In the genomic region with DNA sequence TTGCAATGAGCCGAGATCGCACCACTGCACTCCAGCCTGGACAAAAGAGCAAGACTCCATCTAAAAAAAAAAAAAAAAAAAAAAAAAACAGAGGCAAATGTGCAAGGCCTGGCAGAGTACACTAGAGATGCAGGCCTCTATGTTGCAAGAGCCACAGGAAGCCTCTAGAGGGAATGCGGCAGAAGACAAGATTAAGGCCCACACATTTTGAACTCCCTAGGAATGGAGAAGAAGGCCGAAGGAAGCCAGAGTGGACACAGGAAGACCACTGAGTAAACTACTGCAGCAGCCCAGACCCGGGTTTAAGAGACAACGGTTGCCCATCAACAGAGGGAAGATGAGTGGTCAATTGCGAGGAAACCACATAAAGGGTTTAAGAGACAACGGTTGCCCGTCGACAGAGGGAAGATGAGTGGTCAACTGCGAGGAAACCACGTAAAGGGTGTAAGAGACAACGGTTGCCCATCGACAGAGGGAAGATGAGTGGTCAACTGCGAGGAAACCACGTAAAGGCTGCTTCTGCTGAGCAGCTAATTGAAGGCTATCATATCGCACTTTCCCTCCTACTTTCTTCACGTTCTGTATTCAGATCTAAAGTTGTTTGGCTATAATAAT, we compare ENCODE assay signal across 27 cellular contexts. TPM values are rescaled to one million over a fixed set of nuclear protein-coding genes. Genes with fewer than 3 reads are reported as not detected.
A peak's percentile ranks its signal among the peaks of the same experiment; 100 is the strongest.
DNase-seq lines count a peak whose midpoint lies in the region; ATAC-seq and TF ChIP-seq lines count a peak whose summit lies in the region.
"Had no signal": no experiment of that assay in that cellular context is flagged by ENCODE, and none has a peak within 500 bp of the region (broad histone marks: within the 10 kb centered on the region; RNA-seq: fewer than 3 reads in every experiment).

No MANE protein-coding gene starts in this region.

- ATAC-seq in GM21515 (IDR thresholded peaks at IDR 0.05; ENCODE audit: unreplicated experiment) (no peak), GM19395 (IDR thresholded peaks at IDR 0.05; ENCODE audit: unreplicated experiment) (no peak), GM21360 (IDR thresholded peaks at IDR 0.05; ENCODE audit: unreplicated experiment) (no peak)
- ATAC-seq: CD8-positive, alpha-beta T cell; HCT116; K562; mucosa of descending colon; Panc1; stimulated activated naive CD8-positive, alpha-beta T cell treated with anti-CD3 and anti-CD28 coated beads, Interleukin-15, amount 100 ng/mL, for 72 hours had no signal

- H3K27ac ChIP-seq in HL-60 (replicated peaks) = peak overlapping the region; percentile 83
- H3K27ac ChIP-seq: tibial nerve had no signal

- H3K4me3 ChIP-seq in HL-60 (replicated peaks; ENCODE audit: insufficient read depth, low read length) (no peak overlapping the region), fibroblast of villous mesenchyme (ENCODE audit: low read depth, low read length) (no peak overlapping the region)
- H3K4me3 ChIP-seq: K562, mucosa of descending colon, tibial nerve had no signal

- H3K27me3 ChIP-seq in HL-60 (ENCODE audit: insufficient read depth, poor library complexity, severe bottlenecking) = no peaks in the 10 kb centered on the region
- H3K27me3 ChIP-seq: tibial nerve had no signal

- DNase-seq in AML-193 (lab: John Stamatoyannopoulos, UW) (peak; percentile 73 to 75), HL-60 (ENCODE audit: low read depth in 1 of 2, low spot score in 1 of 2) (peak; percentile 70 to 80), SKM-1 (lab: John Stamatoyannopoulos, UW; ENCODE audit: unreplicated experiment) (peak; percentile 62), fibroblast of villous mesenchyme (ENCODE audit: low read depth) (peak; percentile 57), NCI-H2196 (lab: John Stamatoyannopoulos, UW; ENCODE audit: unreplicated experiment) (no peak)
- DNase-seq: activated B cell treated with CpG ODN at 0.5 μM for 24 hours; activated CD4-positive, alpha-beta memory T cell treated with anti-CD3 and anti-CD28 coated beads for 36 hours; activated T-cell treated with anti-CD3 and anti-CD28 coated beads, Interleukin-2, amount 50 U/mL, for 48 hours; CD8-positive, alpha-beta T cell; cerebellar nuclear complex; DMS153; erythroblast; foreskin melanocyte; mucosa of descending colon; NCI-H1048; NCI-H2029; NCI-H345; stimulated activated CD4-positive, alpha-beta T cell treated with anti-CD3 and anti-CD28 coated beads, Interleukin-4, amount 100 ng/mL, for 24 hours; stimulated activated naive CD8-positive, alpha-beta T cell treated with anti-CD3 and anti-CD28 coated beads, Interleukin-15, amount 100 ng/mL, for 72 hours; T1000 had no signal

- TF ChIP-seq CTCF in HL-60 (IDR thresholded peaks at IDR 0.05; ENCODE audit: insufficient read depth, low read length) = no peak
- TF ChIP-seq CTCF in fibroblast of villous mesenchyme (IDR thresholded peaks at IDR 0.05; ENCODE audit: insufficient read depth, low read depth, low read length) = no peak

RNA-seq across cellular contexts. Expression of gene CHSY1, which starts 14.6 kb away (rescaled TPM):
- 41.5 and 48.3 TPM in 2 replicates for total RNA-seq in fibroblast of villous mesenchyme

RNA-seq across cellular contexts. Expression of gene SELENOS, which starts 40.0 kb away (rescaled TPM):
- 78.3 and 84.6 TPM in 2 replicates for total RNA-seq in fibroblast of villous mesenchyme

RNA-seq across cellular contexts. Expression of gene SNRPA1, which starts 57.8 kb away (rescaled TPM):
- 13.5 and 18.6 TPM in 2 replicates for total RNA-seq in fibroblast of villous mesenchyme
